9 cellular contexts compared by ENCODE assay signal in the genomic region with DNA sequence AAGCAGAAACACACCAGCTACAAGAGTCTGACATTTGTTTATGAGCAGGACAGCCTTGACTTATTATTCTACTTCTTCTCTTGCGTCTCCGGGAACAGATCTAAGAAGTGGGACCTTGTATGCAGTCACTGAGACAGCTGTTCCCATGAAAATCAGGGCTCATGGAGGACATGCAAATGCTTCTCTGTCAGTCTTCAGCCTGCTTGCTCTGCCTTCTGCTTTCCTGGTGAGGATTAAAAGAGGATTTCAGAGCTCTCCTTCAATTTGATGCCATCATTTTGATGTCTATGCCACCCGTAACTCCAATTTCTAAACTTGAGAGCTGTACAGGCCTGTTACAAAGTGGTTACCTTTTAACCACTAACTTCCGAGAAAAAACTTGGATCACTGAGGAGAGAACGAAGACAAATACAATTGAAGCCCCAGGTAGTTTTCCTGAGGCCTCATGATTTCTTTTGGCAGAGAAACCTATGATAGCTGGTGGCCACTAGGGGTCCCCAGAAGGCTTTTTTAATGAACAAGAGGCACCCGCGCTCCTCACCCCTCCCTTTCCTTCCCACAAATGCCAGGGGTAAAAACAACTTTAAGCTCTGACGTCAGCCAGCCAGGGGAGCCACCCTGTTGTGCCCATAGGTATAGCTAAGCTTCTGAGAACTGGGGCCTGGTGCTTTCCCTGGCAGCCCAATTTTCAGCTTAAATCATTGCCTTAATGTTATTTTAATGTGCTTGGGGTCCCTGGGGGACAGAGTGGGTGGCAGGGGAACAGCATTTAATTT.
A peak's percentile ranks its signal among the peaks of the same experiment; 100 is the strongest.
DNase-seq lines count a peak whose midpoint lies in the region; ATAC-seq and TF ChIP-seq lines count a peak whose summit lies in the region.
"Had no signal": no experiment of that assay in that cellular context is flagged by ENCODE, and none has a peak within 500 bp of the region (broad histone marks: within the 10 kb centered on the region; RNA-seq: fewer than 3 reads in every experiment).

No MANE protein-coding gene starts in this region.

- no peaks in the 10 kb centered on the region for H3K36me3 Mint-ChIP-seq in CD14-positive monocyte

- DNase-seq in CD14-positive monocyte (ENCODE audit: low spot score) (peak; percentile 59), NCI-H526 (lab: John Stamatoyannopoulos, UW) (peak; percentile 70 to 87), dedifferentiated amniotic fluid mesenchymal stem cell (ENCODE audit: extremely low spot score) (peak; percentile 95), lower leg skin (ENCODE audit: low spot score in 2 of 2) (peak; percentile 86 to 94)
- peak; percentile 83 for DNase-seq in activated CD4-positive, alpha-beta T cell treated with anti-CD3 and anti-CD28 coated beads, Interleukin-2, amount 50 U/mL, for 1 hour
- DNase-seq in stimulated activated CD4-positive, alpha-beta T cell treated with anti-CD3 and anti-CD28 coated beads, TNF-alpha, amount 100 ng/mL, for 4 hours (ENCODE audit: low read depth in 3 of 3) = peak; percentile 45 to 76 (median 66)

- intact Hi-C loops in CD14-positive monocyte (cut with micrococcal nuclease) = no loop called here
- intact Hi-C loops in lower leg skin (cut with DNase I; ENCODE audit: low total_unique reads) = no loop called here

- peaks cover 0 to 2% (median 0%) of the 10 kb centered on the region in 7 donors for H3K9me3 Mint-ChIP-seq in CD14-positive monocyte
- H3K9me3 Mint-ChIP-seq: dendritic cell treated with granulocyte-macrophage colony-stimulating factor and Interleukin-4, amounts not matched to agents 40 ng/mL and 50 ng/mL, for 4 days had no signal

- H3K27ac Mint-ChIP-seq in CD14-positive monocyte = no peak overlapping the region
- H3K27ac Mint-ChIP-seq: dendritic cell treated with granulocyte-macrophage colony-stimulating factor and Interleukin-4, amounts not matched to agents 40 ng/mL and 50 ng/mL, for 4 days had no signal

- no peak overlapping the region for H3K4me3 ChIP-seq in lower leg skin (ENCODE audit: low read depth, poor library complexity, severe bottlenecking)

- WGBS in lower leg skin, 2 donors = 30 to 33% methylated on average over 8 of the region's 8 CpGs

- TF ChIP-seq CTCF in CD14-positive monocyte (IDR thresholded peaks at IDR 0.05) (peak; percentile 90), lower leg skin (IDR thresholded peaks at IDR 0.05) (peak in 1 of 3 donors; percentile 67)

- ATAC-seq in GM19397 (IDR thresholded peaks at IDR 0.05; ENCODE audit: unreplicated experiment) (peak; percentile 84), HG03520 (IDR thresholded peaks at IDR 0.05; ENCODE audit: unreplicated experiment) (peak; percentile 79)

- TF ChIP-seq POLR2A in lower leg skin (IDR thresholded peaks at IDR 0.05) = no peak

- peaks cover 13% of the 10 kb centered on the region for H3K4me1 Mint-ChIP-seq in CD14-positive monocyte

- no peaks in the 10 kb centered on the region for H3K27me3 Mint-ChIP-seq in CD14-positive monocyte (ENCODE audit: low read depth in 3 of 3)

- H3K4me3 Mint-ChIP-seq in CD14-positive monocyte = no peak overlapping the region
- H3K4me3 Mint-ChIP-seq: dendritic cell treated with granulocyte-macrophage colony-stimulating factor and Interleukin-4, amounts not matched to agents 40 ng/mL and 50 ng/mL, for 4 days had no signal
